Comparison of ENCODE assay signal across 27 cellular contexts in the genomic region with DNA sequence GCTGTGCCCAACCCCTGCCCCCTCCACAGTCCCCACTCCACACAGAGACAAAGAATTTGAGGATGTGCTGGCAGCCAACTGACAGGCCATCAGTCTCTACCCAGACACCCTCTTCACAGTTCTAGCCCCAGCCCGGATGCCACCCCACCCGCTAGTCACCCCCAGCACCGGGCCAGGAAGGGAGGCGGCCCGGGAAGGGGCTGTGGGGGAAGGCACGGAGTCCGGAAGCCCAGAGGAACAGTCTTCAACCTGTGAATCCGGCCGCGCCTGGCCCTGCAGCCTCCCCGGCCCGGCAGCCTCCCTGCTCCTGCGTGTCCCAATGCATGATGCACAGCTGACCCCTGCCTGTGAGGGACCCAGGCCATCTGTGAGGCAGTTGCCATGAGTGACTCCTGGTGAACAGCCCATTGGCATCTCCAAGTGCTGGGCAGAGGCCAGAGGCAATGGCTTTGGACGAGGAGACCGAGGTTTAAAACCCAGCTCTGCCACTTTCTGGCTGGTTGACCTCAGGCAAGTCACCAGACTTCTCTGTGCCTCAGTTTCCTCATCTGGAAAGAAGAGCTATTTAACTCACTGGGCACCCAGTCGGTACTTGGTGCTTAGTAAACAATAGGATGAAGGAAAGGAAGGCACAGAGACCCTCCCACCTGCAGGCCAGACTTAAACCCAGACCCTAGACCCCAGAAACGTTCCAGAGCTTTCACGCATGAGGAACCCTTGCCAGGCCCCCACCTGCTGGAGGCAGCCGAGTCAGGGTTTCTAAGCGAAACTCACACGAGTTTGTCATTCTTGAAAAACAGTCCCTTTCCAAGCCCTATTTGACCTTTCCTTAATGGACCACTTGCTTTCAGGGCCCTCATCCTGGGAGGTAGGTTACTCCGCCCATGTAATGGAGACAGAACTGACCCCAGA. TPM values are rescaled to one million over a fixed set of nuclear protein-coding genes. Genes with fewer than 3 reads are reported as not detected.
DNase-seq lines count a peak whose midpoint lies in the region; ATAC-seq and TF ChIP-seq lines count a peak whose summit lies in the region.
"Had no signal": no experiment of that assay in that cellular context is flagged by ENCODE, and none has a peak within 500 bp of the region (broad histone marks: within the 10 kb centered on the region; RNA-seq: fewer than 3 reads in every experiment).

No MANE protein-coding gene starts in this region.

- H3K4me1 ChIP-seq in sigmoid colon = peaks cover 0 to 38% (median 33%) of the 10 kb centered on the region in 4 donors
- H3K4me1 ChIP-seq in stomach = peaks cover 15 to 33% (median 23%) of the 10 kb centered on the region in 4 donors

- TF ChIP-seq CTCF in sigmoid colon (IDR thresholded peaks at IDR 0.05) (no peak), chondrocyte (IDR thresholded peaks at IDR 0.05) (no peak), stomach (IDR thresholded peaks at IDR 0.05) (no peak)

- peak; percentile 70 for ATAC-seq in effector memory CD8-positive, alpha-beta T cell (replicated peaks)
- peak; percentile 16 for ATAC-seq in left lobe of liver
- ATAC-seq: A549, WTC11 had no signal

- TF ChIP-seq POLR2A in sigmoid colon (IDR thresholded peaks at IDR 0.05) (no peak), stomach (IDR thresholded peaks at IDR 0.05) (no peak)

- peak; percentile 23 for DNase-seq in activated gamma-delta T cell (lab: John Stamatoyannopoulos, UW)
- DNase-seq in activated gamma-delta T cell treated with Interleukin-2 at 50 U/mL for 16 hours = no peak
- DNase-seq in effector memory CD8-positive, alpha-beta T cell = no peak
- no peak for DNase-seq in left lobe of liver (ENCODE audit: low spot score)
- DNase-seq in sigmoid colon = peak; percentile 66
- DNase-seq in chondrocyte (ENCODE audit: low spot score) = no peak
- DNase-seq in stomach = no peak
- DNase-seq in A172 (ENCODE audit: low spot score) = no peak
- DNase-seq: activated CD4-positive, alpha-beta T cell treated with anti-CD3 and anti-CD28 coated beads, Interleukin-2, amount 50 U/mL, for 4 hours; activated naive CD4-positive, alpha-beta T cell treated with Interleukin-2 at 50 U/mL for 16 hours; activated T-cell treated with anti-CD3 and anti-CD28 coated beads for 4 hours; BE2C; Caco-2; DND-41; dorsolateral prefrontal cortex; hippocampal formation; NCI-H1092 treated with DMSO at 0.1 percent for 48 hours; NCI-H2081 treated with DMSO at 0.1 percent for 48 hours; NCI-H510A; NK-92 treated with Interleukin-12 subunit alpha and Interleukin-12 subunit beta, amount 100 ng/mL, for 24 hours; occipital lobe; SJCRH30 had no signal

- H3K4me3 ChIP-seq in sigmoid colon = no peak overlapping the region
- no peak overlapping the region for H3K4me3 ChIP-seq in stomach
- H3K4me3 ChIP-seq: A549, cardiac muscle cell, dorsolateral prefrontal cortex, SJCRH30 had no signal

- no peaks in the 10 kb centered on the region for H3K9me3 Mint-ChIP-seq in effector memory CD8-positive, alpha-beta T cell
- H3K9me3 Mint-ChIP-seq in chondrocyte (ENCODE audit: low read depth) = no peaks in the 10 kb centered on the region
- H3K9me3 Mint-ChIP-seq: WTC11 had no signal

- peak overlapping the region in 1 of 2 donors; percentile 15 for H3K4me3 Mint-ChIP-seq in effector memory CD8-positive, alpha-beta T cell
- H3K4me3 Mint-ChIP-seq in chondrocyte (ENCODE audit: unreplicated experiment) = no peak overlapping the region
- H3K4me3 Mint-ChIP-seq: WTC11 had no signal

- TF ChIP-seq EP300 in sigmoid colon (IDR thresholded peaks at IDR 0.05) (no peak), stomach (IDR thresholded peaks at IDR 0.05) (no peak)

- H3K27me3 Mint-ChIP-seq in effector memory CD8-positive, alpha-beta T cell = peaks cover 38 to 77% of the 10 kb centered on the region in 2 donors
- peaks cover 15% of the 10 kb centered on the region for H3K27me3 Mint-ChIP-seq in chondrocyte (ENCODE audit: low read depth)

- 79 to 86% methylated on average over 22 of the region's 22 CpGs for WGBS in sigmoid colon, 2 donors
- WGBS in stomach, 5 donors = 80 to 91% (median 87%) methylated on average over 10 to 22 of the region's 22 CpGs

- no peaks in the 10 kb centered on the region for H3K9me3 ChIP-seq in sigmoid colon
- no peaks in the 10 kb centered on the region for H3K9me3 ChIP-seq in stomach
- H3K9me3 ChIP-seq: A549, BE2C, Caco-2, SJCRH30 had no signal

- H3K27me3 ChIP-seq in sigmoid colon (peaks cover 0 to 10% (median 0%) of the 10 kb centered on the region in 3 donors), stomach (peaks cover 0 to 43% (median 20%) of the 10 kb centered on the region in 3 donors)
- H3K27me3 ChIP-seq: BE2C had no signal

- peak overlapping the region in 1 of 4 donors; percentile 17 for H3K27ac ChIP-seq in sigmoid colon
- peak overlapping the region in 1 of 5 donors; percentile 8 for H3K27ac ChIP-seq in stomach
- H3K27ac ChIP-seq: A549, cardiac muscle cell, epithelial cell of prostate, SJCRH30 had no signal

- no peaks in the 10 kb centered on the region for H3K36me3 Mint-ChIP-seq in effector memory CD8-positive, alpha-beta T cell (ENCODE audit: insufficient read depth)
- H3K36me3 Mint-ChIP-seq in chondrocyte (ENCODE audit: low read depth) = no peaks in the 10 kb centered on the region
- H3K36me3 Mint-ChIP-seq: WTC11 had no signal

- H3K4me1 Mint-ChIP-seq in effector memory CD8-positive, alpha-beta T cell (ENCODE audit: low read depth in 2 of 2) = peaks cover 11 to 17% of the 10 kb centered on the region in 2 donors
- H3K4me1 Mint-ChIP-seq in chondrocyte (ENCODE audit: low read depth) = peaks cover 28% of the 10 kb centered on the region

- H3K36me3 ChIP-seq in sigmoid colon (no peaks in the 10 kb centered on the region), stomach (no peaks in the 10 kb centered on the region)
- H3K36me3 ChIP-seq: BE2C, cardiac muscle cell, SJCRH30 had no signal

- intact Hi-C loops in sigmoid colon (cut with DNase I) (loop anchor here (5.0 kb wide), 3 partner anchors 134 to 684 kb away; partner anchors contain the start of genes MRRF and RBM18), stomach (cut with DNase I; ENCODE audit: low total_unique reads) (loop anchor here (10.0 kb wide), 2 partner anchors 136 to 316 kb away; partner anchors contain the start of genes MRRF and RBM18)

- H3K27ac Mint-ChIP-seq in effector memory CD8-positive, alpha-beta T cell = no peak overlapping the region
- H3K27ac Mint-ChIP-seq in chondrocyte (ENCODE audit: unreplicated experiment) = no peak overlapping the region
- H3K27ac Mint-ChIP-seq: WTC11 had no signal

RNA-seq across cellular contexts. Expression of gene NDUFA8, which starts 30.9 kb away (rescaled TPM):
- total RNA-seq in left lobe of liver (27.6 TPM), sigmoid colon (100 to 1,000 TPM in 1 of 4 donors, 10 to 100 TPM in 3; 63.9 to 106 (median 88.8) TPM), chondrocyte (47.9 to 62.6 TPM (median 49.7 TPM) in 3 replicates), stomach (10 to 100 TPM; 10.5 to 75.5 (median 30.1) TPM)
- polyA plus RNA-seq in sigmoid colon (100 to 1,000 TPM in 2 of 3 donors, 10 to 100 TPM in 1; 92.7 to 194 (median 134) TPM), stomach (100 to 1,000 TPM in 2 of 3 donors, 10 to 100 TPM in 1; 84.6 to 130 (median 112) TPM)
- 144 and 168 TPM in 2 replicates for total RNA-seq in A172 (2014; rRNA removed; shearing (Covaris generic))

RNA-seq across cellular contexts. Expression of gene MORN5, which starts 31.0 kb away (rescaled TPM):
- total RNA-seq in left lobe of liver = not detected
- total RNA-seq in sigmoid colon = 10 to 100 TPM; 26.5 to 45.7 (median 34.2) TPM
- 1 to 10 TPM in 2 of 3 donors, not detected in 1; 2.4 to 5.4 TPM for polyA plus RNA-seq in sigmoid colon
- total RNA-seq in chondrocyte = not detected in 3 replicates
- 10 to 100 TPM in 2 of 5 donors, not detected in 3; 13.6 to 80.4 TPM for total RNA-seq in stomach
- polyA plus RNA-seq in stomach = 1 to 10 TPM in 1 of 3 donors, not detected in 2; 3.3 TPM
- not detected in 2 replicates for total RNA-seq in A172 (2014; rRNA removed; shearing (Covaris generic))
- total RNA-seq: Caco-2, cardiac muscle cell, SJCRH30, subcutaneous adipose tissue, WTC11 had no signal
- polyA plus RNA-seq: A549, cardiac muscle cell had no signal

RNA-seq across cellular contexts. Expression of gene TTLL11, which starts 35.6 kb away (rescaled TPM):
- total RNA-seq in left lobe of liver (2.8 TPM), sigmoid colon (10 to 100 TPM; 27.6 to 40.7 (median 30.8) TPM), chondrocyte (7.1 to 12.8 TPM (median 9.1 TPM) in 3 replicates), stomach (10 to 100 TPM in 3 of 5 donors, 1 to 10 TPM in 2; 4.2 to 18.2 (median 10.4) TPM)
- polyA plus RNA-seq in sigmoid colon (1 to 10 TPM; 4.2 to 7.6 (median 5.6) TPM), stomach (10 to 100 TPM in 1 of 3 donors, 1 to 10 TPM in 2; 3.6 to 11.0 (median 8.3) TPM)
- 2.7 and 3.6 TPM in 2 replicates for total RNA-seq in A172 (2014; rRNA removed; shearing (Covaris generic))

Comparison
In these comparisons a context has a peak if more than half of its experiments do, and no peak if none do; other contexts are left out.
1. DNase-seq: peak in activated gamma-delta T cell (single experiment) and sigmoid colon (single experiment); none in activated gamma-delta T cell treated with Interleukin-2 at 50 U/mL for 16 hours (single experiment), effector memory CD8-positive, alpha-beta T cell (0 of 3), left lobe of liver (single experiment), chondrocyte (single experiment), stomach (single experiment) and A172 (single experiment).